ENCODE assay signal across 36 cellular contexts in genomic region chr7:48028937-48029336, GRCh38. TPM values are rescaled to one million over a fixed set of nuclear protein-coding genes. Genes with fewer than 3 reads are reported as not detected.
"Had no signal": no experiment of that assay in that cellular context is flagged by ENCODE, and none has a peak within 500 bp of the region (broad histone marks: within the 10 kb centered on the region; RNA-seq: fewer than 3 reads in every experiment).

SUN3 (minus strand) TSS chr7:48029107; CDS start chr7:48028938, 169 bp downstream.

- DNase-seq: activated CD4-positive, alpha-beta memory T cell treated with anti-CD3 and anti-CD28 coated beads, Interleukin-2, amount 10 ng/mL, durations not matched to agents 7 days and 5 days; activated CD4-positive, alpha-beta T cell treated with anti-CD3 and anti-CD28 coated beads for 1 hour; activated CD4-positive, alpha-beta T cell treated with anti-CD3 and anti-CD28 coated beads for 48 hours; activated CD4-positive, CD25-positive, alpha-beta regulatory T cell; activated CD8-positive, alpha-beta memory T cell treated with anti-CD3 and anti-CD28 coated beads for 24 hours; activated CD8-positive, alpha-beta memory T cell treated with anti-CD3 and anti-CD28 coated beads, Interleukin-2, amount 10 ng/mL, durations not matched to agents 7 days and 5 days; activated CD8-positive, alpha-beta memory T cell treated with anti-CD3 and anti-CD28 coated beads, Interleukin-2, amount 50 U/mL, for 48 hours; activated effector memory CD4-positive, alpha-beta T cell treated with Interleukin-2 at 50 U/mL for 16 hours; activated naive CD4-positive, alpha-beta T cell treated with anti-CD3 and anti-CD28 coated beads, Interleukin-2, amount 50 U/mL, for 16 hours; activated naive CD8-positive, alpha-beta T cell treated with anti-CD3 and anti-CD28 coated beads for 36 hours; activated T-cell treated with anti-CD3 and anti-CD28 coated beads, Interleukin-2, amount 50 U/mL, for 48 hours; amniotic stem cell; aorta; brain microvascular endothelial cell; MM.1S; MV-4-11; NCI-H1092; NCI-H1436 treated with DMSO at 0.1 percent for 48 hours; NCI-H1694 treated with DMSO at 0.1 percent for 48 hours; NCI-H2029; NCI-H345; NCI-H526 treated with DMSO at 0.1 percent for 48 hours; NK-92 treated with Interleukin-12 subunit alpha and Interleukin-12 subunit beta, amount 100 ng/mL, for 24 hours; PC-9; SIG-M5; SW 1271; T-helper 1 cell; T-helper 2 cell; T-helper 9 cell had no signal

- H3K4me3 ChIP-seq: PC-9 had no signal

- H3K9me3 Mint-ChIP-seq: central memory CD8-positive, alpha-beta T cell had no signal

- ATAC-seq: activated CD8-positive, alpha-beta memory T cell treated with anti-CD3 and anti-CD28 coated beads, Interleukin-2, amount 10 ng/mL, durations not matched to agents 7 days and 5 days; Right ventricle myocardium inferior had no signal

- H3K36me3 Mint-ChIP-seq: activated CD8-positive, alpha-beta memory T cell treated with anti-CD3 and anti-CD28 coated beads, Interleukin-2, amount 10 ng/mL, durations not matched to agents 7 days and 5 days had no signal

- H3K27ac Mint-ChIP-seq: activated CD4-positive, alpha-beta memory T cell treated with anti-CD3 and anti-CD28 coated beads, Interleukin-2, amount 10 ng/mL, durations not matched to agents 7 days and 5 days; activated CD8-positive, alpha-beta memory T cell treated with anti-CD3 and anti-CD28 coated beads, Interleukin-2, amount 10 ng/mL, durations not matched to agents 7 days and 5 days; activated naive CD8-positive, alpha-beta T cell treated with anti-CD3 and anti-CD28 coated beads for 36 hours had no signal

- H3K4me2 ChIP-seq: KMS-11, PC-9 had no signal

- H3K36me3 ChIP-seq: brain microvascular endothelial cell had no signal

- H3K4me1 Mint-ChIP-seq: activated CD4-positive, alpha-beta memory T cell treated with anti-CD3 and anti-CD28 coated beads, Interleukin-2, amount 10 ng/mL, durations not matched to agents 7 days and 5 days; activated CD8-positive, alpha-beta memory T cell treated with anti-CD3 and anti-CD28 coated beads, Interleukin-2, amount 10 ng/mL, durations not matched to agents 7 days and 5 days; activated naive CD8-positive, alpha-beta T cell treated with anti-CD3 and anti-CD28 coated beads for 36 hours; central memory CD8-positive, alpha-beta T cell had no signal

- H3K27ac ChIP-seq: brain microvascular endothelial cell, KMS-11, PC-9, RWPE1, VCaP had no signal

- H3K4me3 Mint-ChIP-seq: activated CD4-positive, alpha-beta memory T cell treated with anti-CD3 and anti-CD28 coated beads, Interleukin-2, amount 10 ng/mL, durations not matched to agents 7 days and 5 days; activated CD8-positive, alpha-beta memory T cell treated with anti-CD3 and anti-CD28 coated beads, Interleukin-2, amount 10 ng/mL, durations not matched to agents 7 days and 5 days; activated naive CD8-positive, alpha-beta T cell treated with anti-CD3 and anti-CD28 coated beads for 36 hours; central memory CD8-positive, alpha-beta T cell had no signal

- H3K9ac ChIP-seq: KMS-11 had no signal

- H2AFZ ChIP-seq: PC-9 had no signal

RNA-seq across cellular contexts. Expression of gene SUN3, which starts in this region (rescaled TPM):
- total RNA-seq: activated CD4-positive, alpha-beta memory T cell treated with anti-CD3 and anti-CD28 coated beads, Interleukin-2, amount 10 ng/mL, durations not matched to agents 7 days and 5 days; activated CD8-positive, alpha-beta memory T cell treated with anti-CD3 and anti-CD28 coated beads, Interleukin-2, amount 10 ng/mL, durations not matched to agents 7 days and 5 days; aorta; LHCN-M2; NCI-H460; Right ventricle myocardium inferior had no signal
- polyA plus RNA-seq: aorta had no signal
